In genomic region chr16:83393196-83393981, GRCh38 we compare ENCODE assay signal across 14 cellular contexts.
A peak's percentile ranks its signal among the peaks of the same experiment; 100 is the strongest.
DNase-seq lines count a peak whose midpoint lies in the region; ATAC-seq and TF ChIP-seq lines count a peak whose summit lies in the region.
"Had no signal": no experiment of that assay in that cellular context is flagged by ENCODE, and none has a peak within 500 bp of the region (broad histone marks: within the 10 kb centered on the region; RNA-seq: fewer than 3 reads in every experiment).

No MANE protein-coding gene starts in this region.

- peak overlapping the region in 3 of 10 donors; percentile 22 to 44 (median 30) for H3K27ac ChIP-seq in heart right ventricle
- H3K27ac ChIP-seq in right atrium auricular region, result peak overlapping the region in 1 of 2 donors; percentile 29
- H3K27ac ChIP-seq in thoracic aorta, result peak overlapping the region; percentile 43 to 76
- H3K27ac ChIP-seq: lower lobe of right lung had no signal

- WGBS in heart right ventricle, 2 donors, result 62 to 74% methylated on average over 6 of the region's 6 CpGs

- TF ChIP-seq CTCF in heart right ventricle (IDR thresholded peaks at IDR 0.05) (no peak), right atrium auricular region (IDR thresholded peaks at IDR 0.05) (no peak), fibroblast of villous mesenchyme (IDR thresholded peaks at IDR 0.05; ENCODE audit: insufficient read depth, low read depth, low read length) (peak; percentile 44), thoracic aorta (IDR thresholded peaks at IDR 0.05) (no peak)

- H3K27me3 ChIP-seq in heart right ventricle, result no peaks in the 10 kb centered on the region
- no peaks in the 10 kb centered on the region for H3K27me3 ChIP-seq in right atrium auricular region
- H3K27me3 ChIP-seq in thoracic aorta (replicated peaks; ENCODE audit: insufficient read depth), result no peaks in the 10 kb centered on the region

- DNase-seq in heart right ventricle, result peak in 1 of 2 donors; percentile 4
- no peak for DNase-seq in right atrium auricular region (ENCODE audit: low spot score)
- DNase-seq in RPMI7951 (ENCODE audit: low read depth), result peak; percentile 68
- peak; percentile 39 for DNase-seq in fibroblast of villous mesenchyme (ENCODE audit: low read depth)
- DNase-seq in thoracic aorta (ENCODE audit: low spot score), result peak; percentile 14
- DNase-seq in NCI-H187 treated with DMSO at 0.1 percent for 48 hours (lab: John Stamatoyannopoulos, UW), result no peak
- no peak for DNase-seq in HK-2 (ENCODE audit: unreplicated experiment)
- DNase-seq: activated T-cell treated with anti-CD3 and anti-CD28 coated beads, Interleukin-2, amount 50 U/mL, for 24 hours; AML-193; lower lobe of right lung; NCI-H345; posterior cingulate gyrus; SIG-M5 had no signal

- H3K4me1 ChIP-seq in heart right ventricle, result peaks cover 0 to 13% (median 9%) of the 10 kb centered on the region in 9 donors
- H3K4me1 ChIP-seq in right atrium auricular region, result peaks cover 0 to 11% of the 10 kb centered on the region in 2 donors
- peaks cover 0 to 61% of the 10 kb centered on the region in 2 donors for H3K4me1 ChIP-seq in thoracic aorta (ENCODE audit: control insufficient read depth in 1 of 2, low read depth in 2 of 2)
- H3K4me1 ChIP-seq: lower lobe of right lung had no signal

- H3K4me3 ChIP-seq in heart right ventricle (no peak overlapping the region), right atrium auricular region (no peak overlapping the region), fibroblast of villous mesenchyme (ENCODE audit: low read depth, low read length) (no peak overlapping the region), thoracic aorta (no peak overlapping the region)
- H3K4me3 ChIP-seq: lower lobe of right lung had no signal

- intact Hi-C loops in heart right ventricle (cut with DNase I), result no loop called here

- H3K9me3 ChIP-seq in heart right ventricle (peaks cover 0 to 7% (median 0%) of the 10 kb centered on the region in 11 donors), right atrium auricular region (no peaks in the 10 kb centered on the region), thoracic aorta (no peaks in the 10 kb centered on the region)
- H3K9me3 ChIP-seq: lower lobe of right lung had no signal

- peak in 6 of 8 donors; percentile 25 to 61 (median 48) for ATAC-seq in heart right ventricle
- peak; percentile 70 for ATAC-seq in thoracic aorta (ENCODE audit: insufficient number of reproducible peaks, low FRiP score, low read depth)
- ATAC-seq in GM19452 (IDR thresholded peaks at IDR 0.05; ENCODE audit: unreplicated experiment), result no peak
- ATAC-seq: lower lobe of right lung had no signal

- H3K36me3 ChIP-seq in heart right ventricle (no peaks in the 10 kb centered on the region), right atrium auricular region (no peaks in the 10 kb centered on the region), thoracic aorta (no peaks in the 10 kb centered on the region)
- H3K36me3 ChIP-seq: lower lobe of right lung had no signal

Comparison
In these comparisons a context has a peak if more than half of its experiments do, and no peak if none do; other contexts are left out.
1. DNase-seq: peak in RPMI7951 (single experiment), fibroblast of villous mesenchyme (single experiment) and thoracic aorta (single experiment); none in right atrium auricular region (single experiment), NCI-H187 treated with DMSO at 0.1 percent for 48 hours (single experiment) and HK-2 (single experiment).